ENCODE assay signal across 1 cellular context in genomic region chr20:34105978-34106675, GRCh38.
A peak's percentile ranks its signal among the peaks of the same experiment; 100 is the strongest.
TF ChIP-seq lines count a peak whose summit lies in the region.

No MANE protein-coding gene starts in this region.

TF ChIP-seq in HepG2, 621 proteins besides CTCF, POLR2A, EP300 and RAD21:
- TF ChIP-seq DBP (CRISPR knock-in tag; IDR thresholded peaks at IDR 0.05; ENCODE audit: not compliant biosample characterization) = no peak
- TF ChIP-seq ARID5B (CRISPR knock-in tag; IDR thresholded peaks at IDR 0.05) = no peak
- TF ChIP-seq THYN1 (CRISPR knock-in tag; IDR thresholded peaks at IDR 0.05; ENCODE audit: borderline replicate concordance, low read depth) = no peak
- no peak for TF ChIP-seq NBN (conservative IDR thresholded peaks at IDR 0.05)
- TF ChIP-seq SOX5 (CRISPR knock-in tag; IDR thresholded peaks at IDR 0.05; ENCODE audit: borderline replicate concordance) = no peak
- no peak for TF ChIP-seq RFXAP (CRISPR knock-in tag; IDR thresholded peaks at IDR 0.05; ENCODE audit: borderline replicate concordance)
- TF ChIP-seq SMC3 (IDR thresholded peaks at IDR 0.05; ENCODE audit: low read length) = no peak
- TF ChIP-seq POLR2G (IDR thresholded peaks at IDR 0.05; ENCODE audit: low read depth, low read length) = peak; percentile 50; the same call in 1 of the 2 replicates
- TF ChIP-seq ZNF136 (CRISPR knock-in tag; IDR thresholded peaks at IDR 0.05; ENCODE audit: low read depth) = no peak
- no peak for TF ChIP-seq ZFP91 (CRISPR knock-in tag; IDR thresholded peaks at IDR 0.05; ENCODE audit: borderline replicate concordance)
- TF ChIP-seq ZNF501 (CRISPR knock-in tag; IDR thresholded peaks at IDR 0.05) = no peak
- no peak for TF ChIP-seq KLF11 (CRISPR knock-in tag; IDR thresholded peaks at IDR 0.05)
- no peak for TF ChIP-seq ZBTB3 (CRISPR knock-in tag; IDR thresholded peaks at IDR 0.05; ENCODE audit: borderline replicate concordance, low read depth)
- no peak for TF ChIP-seq PHF8 (CRISPR knock-in tag; IDR thresholded peaks at IDR 0.05)
- TF ChIP-seq SIX1 (CRISPR knock-in tag; IDR thresholded peaks at IDR 0.05; ENCODE audit: borderline replicate concordance) = no peak
- no peak for TF ChIP-seq SRSF9 (IDR thresholded peaks at IDR 0.05; ENCODE audit: borderline replicate concordance, insufficient read depth, low read depth, low read length, poor library complexity, severe bottlenecking)
- TF ChIP-seq WIZ (CRISPR knock-in tag; IDR thresholded peaks at IDR 0.05) = no peak
- peak; percentile 41 for TF ChIP-seq ZNF18 (CRISPR knock-in tag; IDR thresholded peaks at IDR 0.05; ENCODE audit: insufficient replicate concordance)
- 0 out of 2 replicates have a peak, but pooled peaks have one; percentile 52 for TF ChIP-seq FOXC1 (CRISPR knock-in tag; IDR thresholded peaks at IDR 0.05; ENCODE audit: borderline replicate concordance)
- 0 out of 2 replicates have a peak, but pooled peaks have one; percentile 21 for TF ChIP-seq SNAPC2 (CRISPR knock-in tag; IDR thresholded peaks at IDR 0.05)
- peak; percentile 23; the same call in 1 of the 2 replicates for TF ChIP-seq AKAP8 (CRISPR knock-in tag; IDR thresholded peaks at IDR 0.05)
- TF ChIP-seq ZFP82 (CRISPR knock-in tag; IDR thresholded peaks at IDR 0.05; ENCODE audit: borderline replicate concordance) = no peak
- TF ChIP-seq RBFOX2 (IDR thresholded peaks at IDR 0.05; ENCODE audit: low read depth, low read length) = peak; percentile 63
- peak; percentile 93 for TF ChIP-seq ZNF121 (CRISPR knock-in tag; IDR thresholded peaks at IDR 0.05)
- no peak for TF ChIP-seq DRAP1 (CRISPR knock-in tag; IDR thresholded peaks at IDR 0.05)
- no peak for TF ChIP-seq BRD4 (CRISPR knock-in tag; IDR thresholded peaks at IDR 0.05)
- no peak for TF ChIP-seq HNF4G (IDR thresholded peaks at IDR 0.05; ENCODE audit: borderline replicate concordance, low read depth, low read length)
- no peak for TF ChIP-seq HNF4G (CRISPR knock-in tag; IDR thresholded peaks at IDR 0.05; ENCODE audit: borderline replicate concordance, low read depth)
- peak; percentile 3; the same call in 1 of the 2 replicates for TF ChIP-seq POLR2AphosphoS5 (IDR thresholded peaks at IDR 0.05; ENCODE audit: low read depth, low read length)
- no peak for TF ChIP-seq NKX3-1 (CRISPR knock-in tag; IDR thresholded peaks at IDR 0.05)
- TF ChIP-seq AHDC1 (CRISPR knock-in tag; IDR thresholded peaks at IDR 0.05; ENCODE audit: borderline replicate concordance) = no peak
- 0 out of 2 replicates have a peak, but pooled peaks have one; percentile 27 for TF ChIP-seq ARID4A (CRISPR knock-in tag; IDR thresholded peaks at IDR 0.05; ENCODE audit: borderline replicate concordance)
- TF ChIP-seq ZNF280D (CRISPR knock-in tag; IDR thresholded peaks at IDR 0.05) = no peak
- no peak for TF ChIP-seq DDIT3 (CRISPR knock-in tag; IDR thresholded peaks at IDR 0.05)
- no peak for TF ChIP-seq CHD2 (IDR thresholded peaks at IDR 0.05; ENCODE audit: low read depth, low read length)
- TF ChIP-seq JUNB (CRISPR knock-in tag; IDR thresholded peaks at IDR 0.05; ENCODE audit: borderline replicate concordance) = no peak
